7 cellular contexts compared by ENCODE assay signal in genomic region chr22:20692926-20693325, GRCh38.
DNase-seq lines count a peak whose midpoint lies in the region; ATAC-seq, FAIRE-seq and TF ChIP-seq lines count a peak whose summit lies in the region.
"Not testable (repeated sequence)": the region's sequence is repeated elsewhere in the genome, so short reads cannot be mapped to it uniquely, and the experiment has no call there.

No MANE protein-coding gene starts in this region.

- not testable (repeated sequence) for FAIRE-seq in K562 (lab: Jason Lieb, UNC)

- not testable (repeated sequence) for H3K9ac ChIP-seq in K562 (ENCODE audit: insufficient read depth in 1 of 2, low read depth in 2 of 2, low read length in 2 of 2)

- H3K27ac ChIP-seq in K562 (ENCODE audit: extremely low read depth, low read depth, low read length); coronary artery; sigmoid colon: not testable (repeated sequence)

- TF ChIP-seq CTCF in K562 (IDR thresholded peaks at IDR 0.05 in 2 of 3, conservative IDR thresholded peaks at IDR 0.05 in 1 of 3; ENCODE audit: insufficient read depth in 2 of 3, low read depth in 1 of 3, low read length in 3 of 3); coronary artery (IDR thresholded peaks at IDR 0.05); sigmoid colon (IDR thresholded peaks at IDR 0.05); type B pancreatic cell (conservative IDR thresholded peaks at IDR 0.05): not testable (repeated sequence)

- not testable (repeated sequence) for H3K27me3 ChIP-seq in K562 (ENCODE audit: control insufficient read depth in 2 of 2, insufficient read depth in 2 of 2, low read length in 2 of 2); sigmoid colon

- not testable (repeated sequence) for H3K27ac Mint-ChIP-seq in type B pancreatic cell

- in situ Hi-C loops in K562 (cut with MboI), result loop anchor here (5.0 to 25.0 kb wide), 3 partner anchors 281 to 531 kb away; partner anchors contain the start of gene CCDC188

- not testable (repeated sequence) for H4K20me1 ChIP-seq in K562 (replicated peaks; ENCODE audit: control insufficient read depth, insufficient read depth, low read length)

- POLR2A ChIA-PET in K562 (lab: Yijun Ruan, JAX), result not testable (repeated sequence)

- 18% methylated on average over 7 of the region's 7 CpGs for WGBS in K562 (ENCODE audit: insufficient coverage, low coverage, missing lambda C conversion rate)
- 82 to 85% methylated on average over 7 of the region's 7 CpGs for WGBS in sigmoid colon, 2 donors

- not testable (repeated sequence) for TF ChIP-seq POLR2A in K562 (conservative IDR thresholded peaks at IDR 0.05); sigmoid colon (IDR thresholded peaks at IDR 0.05)

- not testable (repeated sequence) for H3K36me3 Mint-ChIP-seq in type B pancreatic cell

- H3K4me3 ChIP-seq in K562, coronary artery, sigmoid colon: not testable (repeated sequence)

- H2AFZ ChIP-seq in K562 (ENCODE audit: low read depth, low read length), result not testable (repeated sequence)

- not testable (repeated sequence) for H3K9me3 ChIP-seq in K562 (replicated peaks; ENCODE audit: control insufficient read depth, insufficient read depth, low read depth, low read length); sigmoid colon

- intact Hi-C loops in K562 (cut with micrococcal nuclease); posterior vena cava (cut with DNase I); sigmoid colon (cut with DNase I): not testable (repeated sequence)

- H3K4me2 ChIP-seq in K562 (ENCODE audit: insufficient read depth, low read length), result not testable (repeated sequence)

- not testable (repeated sequence) for H3K36me3 ChIP-seq in K562 (ENCODE audit: control insufficient read depth, insufficient read depth, low read length); sigmoid colon

- not testable (repeated sequence) for BruUV-seq in K562 (replicated peaks; lab: Mats Ljungman, UMichigan)

- TF ChIP-seq RAD21 in K562 (CRISPR knock-in tag; conservative IDR thresholded peaks at IDR 0.05 in 1 of 2, IDR thresholded peaks at IDR 0.05 in 1 of 2), result not testable (repeated sequence)

- not testable (repeated sequence) for H3K27me3 Mint-ChIP-seq in type B pancreatic cell

- H3K4me3 Mint-ChIP-seq in type B pancreatic cell, result not testable (repeated sequence)

- peaks cover 3 to 23% of the 10 kb centered on the region in 2 experiments; a peak in 2 of 5 replicates for H3K4me1 ChIP-seq in K562 (replicated peaks in 1 of 2; ENCODE audit: control insufficient read depth in 2 of 2, insufficient read depth in 2 of 2, low read length in 2 of 2)
- not testable (repeated sequence) for H3K4me1 ChIP-seq in sigmoid colon

- not testable (repeated sequence) for H3K79me2 ChIP-seq in K562 (ENCODE audit: control insufficient read depth, insufficient read depth, low read length)

- not testable (repeated sequence) for TF ChIP-seq EP300 in K562 (IDR thresholded peaks at IDR 0.05; ENCODE audit: low read length); sigmoid colon (IDR thresholded peaks at IDR 0.05)

- H3K9me1 ChIP-seq in K562 (ENCODE audit: control insufficient read depth, insufficient read depth, low read length), result not testable (repeated sequence)

- H3K4me1 Mint-ChIP-seq in type B pancreatic cell (ENCODE audit: unreplicated experiment), result not testable (repeated sequence)

- peak; percentile 24 for DNase-seq in activated CD8-positive, alpha-beta memory T cell treated with anti-CD3 and anti-CD28 coated beads for 24 hours
- not testable (repeated sequence) for DNase-seq in K562 (ENCODE audit: extremely low read depth in 1 of 4, low spot score in 3 of 4)
- peak; percentile 12 for DNase-seq in coronary artery (ENCODE audit: low spot score)
- peak; percentile 71 for DNase-seq in mesenteric fat pad (ENCODE audit: low spot score)
- peak; percentile 52 for DNase-seq in posterior vena cava (ENCODE audit: low spot score)
- peak; percentile 28 for DNase-seq in sigmoid colon
- peak; percentile 3 for DNase-seq in type B pancreatic cell (ENCODE audit: extremely low spot score, unreplicated experiment)

- not testable (repeated sequence) for ATAC-seq in K562

- not testable (repeated sequence) for H3K9me3 Mint-ChIP-seq in type B pancreatic cell

- CTCF ChIA-PET in K562 (lab: Yijun Ruan, JAX; ENCODE audit: low intra/inter-chr PET ratio), result not testable (repeated sequence)

TF ChIP-seq in K562, 482 proteins besides CTCF, POLR2A, EP300 and RAD21:
- TF ChIP-seq NR4A1 (CRISPR knock-in tag; IDR thresholded peaks at IDR 0.05) (peak; percentile 51; the same call in 1 of the 2 replicates), ZNF12 (CRISPR knock-in tag; IDR thresholded peaks at IDR 0.05) (peak; percentile 65; the same call in 1 of the 2 replicates), ZBTB26 (CRISPR knock-in tag; IDR thresholded peaks at IDR 0.05) (peak; percentile 26; the same call in 1 of the 2 replicates)
- TF ChIP-seq NR4A1 (tag; IDR thresholded peaks at IDR 0.05), result not testable (repeated sequence)
